Comparison of ENCODE assay signal across 1 cellular context in the genomic region with DNA sequence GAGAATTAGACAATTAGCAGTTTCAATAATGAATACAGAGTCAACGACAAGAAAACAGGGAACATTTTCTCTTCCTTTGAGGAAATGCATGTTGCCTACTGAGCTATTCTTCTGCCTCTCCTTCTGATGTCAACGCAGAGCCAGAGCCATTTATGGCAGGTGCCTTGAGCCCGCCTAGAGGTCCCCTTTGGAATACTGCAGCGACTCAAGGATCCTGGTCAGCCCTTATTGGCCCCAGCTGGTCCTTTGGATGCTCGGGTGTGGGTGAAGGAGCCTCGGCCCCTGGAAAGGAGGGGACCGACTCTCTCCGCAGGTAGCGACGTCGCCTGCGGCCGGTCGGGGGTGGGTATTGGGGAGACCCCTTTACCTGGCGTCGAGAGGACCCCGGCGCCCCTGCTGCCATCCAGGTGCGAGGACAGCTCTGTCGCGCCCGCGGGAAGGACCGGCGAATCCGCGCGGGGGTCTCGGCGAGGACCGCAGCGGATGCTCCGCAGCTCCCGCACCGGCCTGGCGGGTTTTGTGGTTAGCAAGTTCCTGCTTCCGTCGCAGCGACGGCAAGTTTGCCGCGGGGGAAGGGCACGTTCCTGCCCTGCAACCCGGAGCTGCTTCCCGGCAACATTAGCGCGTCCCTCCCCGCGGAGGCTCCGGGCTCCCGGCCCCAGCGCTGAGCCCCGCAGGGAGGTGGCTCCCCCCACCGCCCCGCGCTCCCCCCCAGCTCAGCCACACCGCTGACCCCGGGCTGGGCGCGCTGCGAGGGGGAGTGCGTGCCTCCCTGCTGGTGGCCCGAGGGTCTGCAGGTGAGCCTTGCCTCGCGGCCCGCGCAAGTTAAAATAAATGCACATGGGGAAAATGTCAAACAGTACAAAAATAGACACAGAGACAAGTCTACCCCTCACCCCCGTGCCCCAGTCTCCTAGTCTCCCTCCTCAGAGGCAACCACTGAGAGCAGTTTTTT.
A peak's percentile ranks its signal among the peaks of the same experiment; 100 is the strongest.
TF ChIP-seq lines count a peak whose summit lies in the region.

Gene MANSC1 (minus strand): TSS at position 532 of the 955 bp plus-strand sequence. CDS start 6,928 bp downstream, outside the sequence.

TF ChIP-seq in HepG2, 621 proteins besides CTCF, POLR2A, EP300 and RAD21 (continued from another document and continues in another):
- TF ChIP-seq, protein P1, sequence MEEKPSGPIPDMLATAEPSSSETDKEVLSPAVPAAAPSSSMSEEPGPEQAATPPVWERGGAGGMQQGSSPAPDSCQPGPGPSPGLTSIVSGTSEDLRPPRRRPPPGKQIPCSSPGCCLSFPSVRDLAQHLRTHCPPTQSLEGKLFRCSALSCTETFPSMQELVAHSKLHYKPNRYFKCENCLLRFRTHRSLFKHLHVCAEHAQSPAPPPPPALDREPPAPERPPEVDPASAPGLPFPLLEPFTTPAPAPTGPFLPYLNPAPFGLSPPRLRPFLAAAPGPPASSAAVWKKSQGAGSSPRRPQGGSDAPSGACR (CRISPR knock-in tag; IDR thresholded peaks at IDR 0.05) = peak; percentile 40; the same call in 1 of the 2 replicates
- no peak for TF ChIP-seq NFIC (IDR thresholded peaks at IDR 0.05; ENCODE audit: low read length)
- no peak for TF ChIP-seq ZMYM3 (CRISPR knock-in tag; IDR thresholded peaks at IDR 0.05)
- 0 out of 2 replicates have a peak, but pooled peaks have one; percentile 24 for TF ChIP-seq CAMTA2 (CRISPR knock-in tag; IDR thresholded peaks at IDR 0.05; ENCODE audit: borderline replicate concordance)
- TF ChIP-seq, protein P2, sequence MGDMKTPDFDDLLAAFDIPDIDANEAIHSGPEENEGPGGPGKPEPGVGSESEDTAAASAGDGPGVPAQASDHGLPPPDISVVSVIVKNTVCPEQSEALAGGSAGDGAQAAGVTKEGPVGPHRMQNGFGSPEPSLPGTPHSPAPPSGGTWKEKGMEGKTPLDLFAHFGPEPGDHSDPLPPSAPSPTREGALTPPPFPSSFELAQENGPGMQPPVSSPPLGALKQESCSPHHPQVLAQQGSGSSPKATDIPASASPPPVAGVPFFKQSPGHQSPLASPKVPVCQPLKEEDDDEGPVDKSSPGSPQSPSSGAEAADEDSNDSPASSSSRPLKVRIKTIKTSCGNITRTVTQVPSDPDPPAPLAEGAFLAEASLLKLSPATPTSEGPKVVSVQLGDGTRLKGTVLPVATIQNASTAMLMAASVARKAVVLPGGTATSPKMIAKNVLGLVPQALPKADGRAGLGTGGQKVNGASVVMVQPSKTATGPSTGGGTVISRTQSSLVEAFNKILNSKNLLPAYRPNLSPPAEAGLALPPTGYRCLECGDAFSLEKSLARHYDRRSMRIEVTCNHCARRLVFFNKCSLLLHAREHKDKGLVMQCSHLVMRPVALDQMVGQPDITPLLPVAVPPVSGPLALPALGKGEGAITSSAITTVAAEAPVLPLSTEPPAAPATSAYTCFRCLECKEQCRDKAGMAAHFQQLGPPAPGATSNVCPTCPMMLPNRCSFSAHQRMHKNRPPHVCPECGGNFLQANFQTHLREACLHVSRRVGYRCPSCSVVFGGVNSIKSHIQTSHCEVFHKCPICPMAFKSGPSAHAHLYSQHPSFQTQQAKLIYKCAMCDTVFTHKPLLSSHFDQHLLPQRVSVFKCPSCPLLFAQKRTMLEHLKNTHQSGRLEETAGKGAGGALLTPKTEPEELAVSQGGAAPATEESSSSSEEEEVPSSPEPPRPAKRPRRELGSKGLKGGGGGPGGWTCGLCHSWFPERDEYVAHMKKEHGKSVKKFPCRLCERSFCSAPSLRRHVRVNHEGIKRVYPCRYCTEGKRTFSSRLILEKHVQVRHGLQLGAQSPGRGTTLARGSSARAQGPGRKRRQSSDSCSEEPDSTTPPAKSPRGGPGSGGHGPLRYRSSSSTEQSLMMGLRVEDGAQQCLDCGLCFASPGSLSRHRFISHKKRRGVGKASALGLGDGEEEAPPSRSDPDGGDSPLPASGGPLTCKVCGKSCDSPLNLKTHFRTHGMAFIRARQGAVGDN (CRISPR knock-in tag; IDR thresholded peaks at IDR 0.05) = peak; percentile 98
- TF ChIP-seq, protein P3, sequence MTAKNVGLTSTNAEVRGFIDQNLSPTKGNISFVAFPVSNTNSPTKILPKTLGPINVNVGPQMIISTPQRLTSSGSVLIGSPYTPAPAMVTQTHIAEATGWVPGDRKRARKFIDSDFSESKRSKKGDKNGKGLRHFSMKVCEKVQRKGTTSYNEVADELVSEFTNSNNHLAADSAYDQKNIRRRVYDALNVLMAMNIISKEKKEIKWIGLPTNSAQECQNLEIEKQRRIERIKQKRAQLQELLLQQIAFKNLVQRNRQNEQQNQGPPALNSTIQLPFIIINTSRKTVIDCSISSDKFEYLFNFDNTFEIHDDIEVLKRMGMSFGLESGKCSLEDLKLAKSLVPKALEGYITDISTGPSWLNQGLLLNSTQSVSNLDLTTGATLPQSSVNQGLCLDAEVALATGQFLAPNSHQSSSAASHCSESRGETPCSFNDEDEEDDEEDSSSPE (CRISPR knock-in tag; IDR thresholded peaks at IDR 0.05) = peak; percentile 72
- peak; percentile 48; the same call in 1 of the 2 replicates for TF ChIP-seq ZNF629 (CRISPR knock-in tag; conservative IDR thresholded peaks at IDR 0.05)
- 0 out of 2 replicates have a peak, but pooled peaks have one; percentile 68 for TF ChIP-seq ZSCAN31 (CRISPR knock-in tag; IDR thresholded peaks at IDR 0.05; ENCODE audit: low read depth)
- TF ChIP-seq NFIB (CRISPR knock-in tag; IDR thresholded peaks at IDR 0.05; ENCODE audit: borderline replicate concordance) = no peak
- TF ChIP-seq ZFY (CRISPR knock-in tag; IDR thresholded peaks at IDR 0.05) = peak; percentile 58; the same call in 1 of the 2 replicates
- 0 out of 2 replicates have a peak, but pooled peaks have one; percentile 42 for TF ChIP-seq ZSCAN20 (CRISPR knock-in tag; IDR thresholded peaks at IDR 0.05; ENCODE audit: borderline replicate concordance)
- no peak for TF ChIP-seq PHF21A (CRISPR knock-in tag; IDR thresholded peaks at IDR 0.05)
- peak; percentile 70; the same call in 1 of the 2 replicates for TF ChIP-seq TAF1 (CRISPR knock-in tag; IDR thresholded peaks at IDR 0.05)
- peak; percentile 78; the same call in 1 of the 2 replicates for TF ChIP-seq NFKB2 (CRISPR knock-in tag; IDR thresholded peaks at IDR 0.05; ENCODE audit: borderline replicate concordance)
- peak; percentile 56; the same call in 1 of the 2 replicates for TF ChIP-seq ISL2 (CRISPR knock-in tag; IDR thresholded peaks at IDR 0.05)
- TF ChIP-seq, protein P4, sequence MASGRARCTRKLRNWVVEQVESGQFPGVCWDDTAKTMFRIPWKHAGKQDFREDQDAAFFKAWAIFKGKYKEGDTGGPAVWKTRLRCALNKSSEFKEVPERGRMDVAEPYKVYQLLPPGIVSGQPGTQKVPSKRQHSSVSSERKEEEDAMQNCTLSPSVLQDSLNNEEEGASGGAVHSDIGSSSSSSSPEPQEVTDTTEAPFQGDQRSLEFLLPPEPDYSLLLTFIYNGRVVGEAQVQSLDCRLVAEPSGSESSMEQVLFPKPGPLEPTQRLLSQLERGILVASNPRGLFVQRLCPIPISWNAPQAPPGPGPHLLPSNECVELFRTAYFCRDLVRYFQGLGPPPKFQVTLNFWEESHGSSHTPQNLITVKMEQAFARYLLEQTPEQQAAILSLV (CRISPR knock-in tag; IDR thresholded peaks at IDR 0.05; ENCODE audit: borderline replicate concordance) = peak; percentile 94
- TF ChIP-seq NONO (IDR thresholded peaks at IDR 0.05) = no peak
- peak; percentile 71; the same call in 1 of the 2 replicates for TF ChIP-seq NONO (CRISPR knock-in tag; conservative IDR thresholded peaks at IDR 0.05)
- TF ChIP-seq DNMT1 (CRISPR knock-in tag; IDR thresholded peaks at IDR 0.05) = 0 out of 2 replicates have a peak, but pooled peaks have one; percentile 30
- TF ChIP-seq BHLHE40 (IDR thresholded peaks at IDR 0.05; ENCODE audit: low read length) = 0 out of 2 replicates have a peak, but pooled peaks have one; percentile 38
- TF ChIP-seq PHF8 (CRISPR knock-in tag; IDR thresholded peaks at IDR 0.05) = peak; percentile 60
- TF ChIP-seq ZNF777 (CRISPR knock-in tag; IDR thresholded peaks at IDR 0.05) = peak; percentile 90
- TF ChIP-seq SRSF1 (optimal IDR thresholded peaks at IDR 0.05; ENCODE audit: low read depth, low read length) = peak; percentile 45
- TF ChIP-seq, protein P5, sequence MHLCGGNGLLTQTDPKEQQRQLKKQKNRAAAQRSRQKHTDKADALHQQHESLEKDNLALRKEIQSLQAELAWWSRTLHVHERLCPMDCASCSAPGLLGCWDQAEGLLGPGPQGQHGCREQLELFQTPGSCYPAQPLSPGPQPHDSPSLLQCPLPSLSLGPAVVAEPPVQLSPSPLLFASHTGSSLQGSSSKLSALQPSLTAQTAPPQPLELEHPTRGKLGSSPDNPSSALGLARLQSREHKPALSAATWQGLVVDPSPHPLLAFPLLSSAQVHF (CRISPR knock-in tag; IDR thresholded peaks at IDR 0.05) = peak; percentile 77; the same call in 1 of the 2 replicates
- TF ChIP-seq, protein P6, sequence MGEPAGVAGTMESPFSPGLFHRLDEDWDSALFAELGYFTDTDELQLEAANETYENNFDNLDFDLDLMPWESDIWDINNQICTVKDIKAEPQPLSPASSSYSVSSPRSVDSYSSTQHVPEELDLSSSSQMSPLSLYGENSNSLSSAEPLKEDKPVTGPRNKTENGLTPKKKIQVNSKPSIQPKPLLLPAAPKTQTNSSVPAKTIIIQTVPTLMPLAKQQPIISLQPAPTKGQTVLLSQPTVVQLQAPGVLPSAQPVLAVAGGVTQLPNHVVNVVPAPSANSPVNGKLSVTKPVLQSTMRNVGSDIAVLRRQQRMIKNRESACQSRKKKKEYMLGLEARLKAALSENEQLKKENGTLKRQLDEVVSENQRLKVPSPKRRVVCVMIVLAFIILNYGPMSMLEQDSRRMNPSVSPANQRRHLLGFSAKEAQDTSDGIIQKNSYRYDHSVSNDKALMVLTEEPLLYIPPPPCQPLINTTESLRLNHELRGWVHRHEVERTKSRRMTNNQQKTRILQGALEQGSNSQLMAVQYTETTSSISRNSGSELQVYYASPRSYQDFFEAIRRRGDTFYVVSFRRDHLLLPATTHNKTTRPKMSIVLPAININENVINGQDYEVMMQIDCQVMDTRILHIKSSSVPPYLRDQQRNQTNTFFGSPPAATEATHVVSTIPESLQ (CRISPR knock-in tag; conservative IDR thresholded peaks at IDR 0.05) = no peak
- TF ChIP-seq ZNF547 (CRISPR knock-in tag; IDR thresholded peaks at IDR 0.05) = 0 out of 2 replicates have a peak, but pooled peaks have one; percentile 30
- 0 out of 2 replicates have a peak, but pooled peaks have one; percentile 63 for TF ChIP-seq ZNF746 (CRISPR knock-in tag; IDR thresholded peaks at IDR 0.05)
- TF ChIP-seq, protein P7, sequence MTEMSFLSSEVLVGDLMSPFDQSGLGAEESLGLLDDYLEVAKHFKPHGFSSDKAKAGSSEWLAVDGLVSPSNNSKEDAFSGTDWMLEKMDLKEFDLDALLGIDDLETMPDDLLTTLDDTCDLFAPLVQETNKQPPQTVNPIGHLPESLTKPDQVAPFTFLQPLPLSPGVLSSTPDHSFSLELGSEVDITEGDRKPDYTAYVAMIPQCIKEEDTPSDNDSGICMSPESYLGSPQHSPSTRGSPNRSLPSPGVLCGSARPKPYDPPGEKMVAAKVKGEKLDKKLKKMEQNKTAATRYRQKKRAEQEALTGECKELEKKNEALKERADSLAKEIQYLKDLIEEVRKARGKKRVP (CRISPR knock-in tag; IDR thresholded peaks at IDR 0.05) = peak in 1 of 2 experiments; percentile 25; a peak in 1 of 4 replicates
- TF ChIP-seq MXI1 (IDR thresholded peaks at IDR 0.05; ENCODE audit: borderline replicate concordance, low read depth, low read length) = no peak; the same call in 2 of the 3 replicates
- TF ChIP-seq SALL1 (CRISPR knock-in tag; IDR thresholded peaks at IDR 0.05) = peak; percentile 81; the same call in 1 of the 2 replicates
- TF ChIP-seq ZFP36L1 (CRISPR knock-in tag; IDR thresholded peaks at IDR 0.05) = 0 out of 2 replicates have a peak, but pooled peaks have one; percentile 17
- TF ChIP-seq NAIF1 (CRISPR knock-in tag; IDR thresholded peaks at IDR 0.05; ENCODE audit: borderline replicate concordance) = peak; percentile 78
- TF ChIP-seq ZNF607 (CRISPR knock-in tag; IDR thresholded peaks at IDR 0.05; ENCODE audit: borderline replicate concordance) = peak; percentile 88
- TF ChIP-seq, protein P8, sequence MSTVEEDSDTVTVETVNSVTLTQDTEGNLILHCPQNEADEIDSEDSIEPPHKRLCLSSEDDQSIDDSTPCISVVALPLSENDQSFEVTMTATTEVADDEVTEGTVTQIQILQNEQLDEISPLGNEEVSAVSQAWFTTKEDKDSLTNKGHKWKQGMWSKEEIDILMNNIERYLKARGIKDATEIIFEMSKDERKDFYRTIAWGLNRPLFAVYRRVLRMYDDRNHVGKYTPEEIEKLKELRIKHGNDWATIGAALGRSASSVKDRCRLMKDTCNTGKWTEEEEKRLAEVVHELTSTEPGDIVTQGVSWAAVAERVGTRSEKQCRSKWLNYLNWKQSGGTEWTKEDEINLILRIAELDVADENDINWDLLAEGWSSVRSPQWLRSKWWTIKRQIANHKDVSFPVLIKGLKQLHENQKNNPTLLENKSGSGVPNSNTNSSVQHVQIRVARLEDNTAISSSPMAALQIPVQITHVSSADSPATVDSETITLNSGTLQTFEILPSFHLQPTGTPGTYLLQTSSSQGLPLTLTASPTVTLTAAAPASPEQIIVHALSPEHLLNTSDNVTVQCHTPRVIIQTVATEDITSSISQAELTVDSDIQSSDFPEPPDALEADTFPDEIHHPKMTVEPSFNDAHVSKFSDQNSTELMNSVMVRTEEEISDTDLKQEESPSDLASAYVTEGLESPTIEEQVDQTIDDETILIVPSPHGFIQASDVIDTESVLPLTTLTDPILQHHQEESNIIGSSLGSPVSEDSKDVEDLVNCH (CRISPR knock-in tag; IDR thresholded peaks at IDR 0.05) = no peak
- peak; percentile 47; the same call in 1 of the 2 replicates for TF ChIP-seq THAP11 (CRISPR knock-in tag; IDR thresholded peaks at IDR 0.05)
- peak; percentile 61; the same call in 1 of the 2 replicates for TF ChIP-seq ZNF678 (CRISPR knock-in tag; IDR thresholded peaks at IDR 0.05)
- no peak for TF ChIP-seq THYN1 (CRISPR knock-in tag; IDR thresholded peaks at IDR 0.05; ENCODE audit: borderline replicate concordance, low read depth)
- no peak for TF ChIP-seq CREB1 (IDR thresholded peaks at IDR 0.05)
- no peak for TF ChIP-seq CREB1 (CRISPR knock-in tag; IDR thresholded peaks at IDR 0.05)
- peak in 1 of 2 experiments; percentile 86 for TF ChIP-seq HMGXB4 (CRISPR knock-in tag; IDR thresholded peaks at IDR 0.05; ENCODE audit: borderline replicate concordance in 1 of 2, low read depth in 1 of 2)
- peak; percentile 80 for TF ChIP-seq ZNF501 (CRISPR knock-in tag; IDR thresholded peaks at IDR 0.05)
- peak; percentile 66; the same call in 1 of the 2 replicates for TF ChIP-seq SNAI1 (CRISPR knock-in tag; IDR thresholded peaks at IDR 0.05; ENCODE audit: borderline replicate concordance)
- TF ChIP-seq ZNF75D (CRISPR knock-in tag; IDR thresholded peaks at IDR 0.05; ENCODE audit: borderline replicate concordance) = peak; percentile 47; the same call in 1 of the 2 replicates
- peak; percentile 70 for TF ChIP-seq ZNF143 (CRISPR knock-in tag; IDR thresholded peaks at IDR 0.05)
- TF ChIP-seq SPEN (CRISPR knock-in tag; IDR thresholded peaks at IDR 0.05; ENCODE audit: low read depth) = peak; percentile 70
- no peak; the same call in none of the 2 replicates for TF ChIP-seq MEIS2 (CRISPR knock-in tag; IDR thresholded peaks at IDR 0.05)
